1 cellular context compared by ENCODE assay signal in the genomic region with DNA sequence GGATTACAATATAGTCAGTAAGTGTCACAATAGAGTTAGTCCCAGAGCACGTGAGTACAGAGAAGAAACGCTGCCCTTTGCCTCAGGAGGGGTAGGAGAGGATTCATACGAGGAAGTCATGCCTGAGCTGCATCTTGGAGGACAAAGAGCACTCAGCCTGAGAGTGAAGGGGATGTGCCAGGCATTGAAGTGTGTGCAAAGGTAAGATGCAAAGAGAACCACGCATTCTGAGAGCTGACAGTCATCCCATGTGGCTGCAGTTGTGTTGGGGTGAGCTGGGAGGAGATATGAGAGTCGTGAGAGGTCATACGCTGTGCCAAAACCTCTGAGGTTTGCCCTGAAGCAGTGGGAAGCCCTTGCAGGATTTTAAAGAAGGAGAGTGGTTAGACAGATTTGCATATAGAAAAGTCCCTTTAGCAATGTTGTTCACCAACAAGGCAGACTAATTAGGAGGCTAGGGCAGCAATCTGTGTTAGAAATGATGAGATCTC.
A peak's percentile ranks its signal among the peaks of the same experiment; 100 is the strongest.
TF ChIP-seq lines count a peak whose summit lies in the region.

No MANE protein-coding gene starts in this region.

TF ChIP-seq in GM12878, 131 proteins besides CTCF, POLR2A, EP300 and RAD21 (continued from another document and continues in another):
- TF ChIP-seq, protein P1, sequence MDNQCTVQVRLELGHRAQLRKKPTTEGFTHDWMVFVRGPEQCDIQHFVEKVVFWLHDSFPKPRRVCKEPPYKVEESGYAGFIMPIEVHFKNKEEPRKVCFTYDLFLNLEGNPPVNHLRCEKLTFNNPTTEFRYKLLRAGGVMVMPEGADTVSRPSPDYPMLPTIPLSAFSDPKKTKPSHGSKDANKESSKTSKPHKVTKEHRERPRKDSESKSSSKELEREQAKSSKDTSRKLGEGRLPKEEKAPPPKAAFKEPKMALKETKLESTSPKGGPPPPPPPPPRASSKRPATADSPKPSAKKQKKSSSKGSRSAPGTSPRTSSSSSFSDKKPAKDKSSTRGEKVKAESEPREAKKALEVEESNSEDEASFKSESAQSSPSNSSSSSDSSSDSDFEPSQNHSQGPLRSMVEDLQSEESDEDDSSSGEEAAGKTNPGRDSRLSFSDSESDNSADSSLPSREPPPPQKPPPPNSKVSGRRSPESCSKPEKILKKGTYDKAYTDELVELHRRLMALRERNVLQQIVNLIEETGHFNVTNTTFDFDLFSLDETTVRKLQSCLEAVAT (IDR thresholded peaks at IDR 0.05), result peak; percentile 35; the same call in 1 of the 2 replicates
- TF ChIP-seq KLF5 (IDR thresholded peaks at IDR 0.05; ENCODE audit: partially characterized antibody) (no peak), HDGF (IDR thresholded peaks at IDR 0.05) (peak; percentile 92), IKZF1 (conservative IDR thresholded peaks at IDR 0.05) (peak; percentile 75), SUZ12 (IDR thresholded peaks at IDR 0.05; ENCODE audit: unreplicated experiment) (no peak), NR2C2 (IDR thresholded peaks at IDR 0.05; ENCODE audit: borderline replicate concordance, control insufficient read depth, insufficient read length, low read depth) (no peak), SMAD1 (IDR thresholded peaks at IDR 0.05; ENCODE audit: low read depth, partially characterized antibody) (no peak), POLR2AphosphoS2 (IDR thresholded peaks at IDR 0.05; ENCODE audit: low read depth, low read length) (no peak), GABPA (IDR thresholded peaks at IDR 0.05; ENCODE audit: low read depth) (no peak), TARDBP (IDR thresholded peaks at IDR 0.05; ENCODE audit: borderline replicate concordance) (no peak), SUPT20H (IDR thresholded peaks at IDR 0.05; ENCODE audit: borderline replicate concordance, control insufficient read depth, low read depth, low read length) (no peak), MYB (IDR thresholded peaks at IDR 0.05; ENCODE audit: borderline replicate concordance, low read depth, low read length) (no peak), SPI1 (IDR thresholded peaks at IDR 0.05; ENCODE audit: borderline replicate concordance, insufficient read depth, low read depth, low read length) (no peak), ZNF207 (IDR thresholded peaks at IDR 0.05; ENCODE audit: borderline replicate concordance) (no peak), KAT2A (conservative IDR thresholded peaks at IDR 0.05; ENCODE audit: control insufficient read depth, low read depth, low read length) (no peak), WRNIP1 (IDR thresholded peaks at IDR 0.05; ENCODE audit: borderline replicate concordance, low read depth, low read length) (no peak), CHD2 (IDR thresholded peaks at IDR 0.05; ENCODE audit: borderline replicate concordance, low read depth, low read length) (no peak), KDM1A (IDR thresholded peaks at IDR 0.05; ENCODE audit: borderline replicate concordance) (no peak), DPF2 (IDR thresholded peaks at IDR 0.05) (peak; percentile 34; the same call in 1 of the 2 replicates), RCOR1 (conservative IDR thresholded peaks at IDR 0.05; ENCODE audit: low read depth, low read length) (no peak), NRF1 (conservative IDR thresholded peaks at IDR 0.05; ENCODE audit: low read depth, low read length) (no peak), SP1 (IDR thresholded peaks at IDR 0.05; ENCODE audit: low read depth, low read length) (peak; percentile 29)
- TF ChIP-seq, protein P2, sequence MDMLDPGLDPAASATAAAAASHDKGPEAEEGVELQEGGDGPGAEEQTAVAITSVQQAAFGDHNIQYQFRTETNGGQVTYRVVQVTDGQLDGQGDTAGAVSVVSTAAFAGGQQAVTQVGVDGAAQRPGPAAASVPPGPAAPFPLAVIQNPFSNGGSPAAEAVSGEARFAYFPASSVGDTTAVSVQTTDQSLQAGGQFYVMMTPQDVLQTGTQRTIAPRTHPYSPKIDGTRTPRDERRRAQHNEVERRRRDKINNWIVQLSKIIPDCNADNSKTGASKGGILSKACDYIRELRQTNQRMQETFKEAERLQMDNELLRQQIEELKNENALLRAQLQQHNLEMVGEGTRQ (IDR thresholded peaks at IDR 0.05; ENCODE audit: borderline replicate concordance, low read depth, low read length), result no peak
- TF ChIP-seq, protein P3, sequence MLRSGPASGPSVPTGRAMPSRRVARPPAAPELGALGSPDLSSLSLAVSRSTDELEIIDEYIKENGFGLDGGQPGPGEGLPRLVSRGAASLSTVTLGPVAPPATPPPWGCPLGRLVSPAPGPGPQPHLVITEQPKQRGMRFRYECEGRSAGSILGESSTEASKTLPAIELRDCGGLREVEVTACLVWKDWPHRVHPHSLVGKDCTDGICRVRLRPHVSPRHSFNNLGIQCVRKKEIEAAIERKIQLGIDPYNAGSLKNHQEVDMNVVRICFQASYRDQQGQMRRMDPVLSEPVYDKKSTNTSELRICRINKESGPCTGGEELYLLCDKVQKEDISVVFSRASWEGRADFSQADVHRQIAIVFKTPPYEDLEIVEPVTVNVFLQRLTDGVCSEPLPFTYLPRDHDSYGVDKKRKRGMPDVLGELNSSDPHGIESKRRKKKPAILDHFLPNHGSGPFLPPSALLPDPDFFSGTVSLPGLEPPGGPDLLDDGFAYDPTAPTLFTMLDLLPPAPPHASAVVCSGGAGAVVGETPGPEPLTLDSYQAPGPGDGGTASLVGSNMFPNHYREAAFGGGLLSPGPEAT (IDR thresholded peaks at IDR 0.05; ENCODE audit: low read depth), result peak; percentile 88
- TF ChIP-seq, protein P4, sequence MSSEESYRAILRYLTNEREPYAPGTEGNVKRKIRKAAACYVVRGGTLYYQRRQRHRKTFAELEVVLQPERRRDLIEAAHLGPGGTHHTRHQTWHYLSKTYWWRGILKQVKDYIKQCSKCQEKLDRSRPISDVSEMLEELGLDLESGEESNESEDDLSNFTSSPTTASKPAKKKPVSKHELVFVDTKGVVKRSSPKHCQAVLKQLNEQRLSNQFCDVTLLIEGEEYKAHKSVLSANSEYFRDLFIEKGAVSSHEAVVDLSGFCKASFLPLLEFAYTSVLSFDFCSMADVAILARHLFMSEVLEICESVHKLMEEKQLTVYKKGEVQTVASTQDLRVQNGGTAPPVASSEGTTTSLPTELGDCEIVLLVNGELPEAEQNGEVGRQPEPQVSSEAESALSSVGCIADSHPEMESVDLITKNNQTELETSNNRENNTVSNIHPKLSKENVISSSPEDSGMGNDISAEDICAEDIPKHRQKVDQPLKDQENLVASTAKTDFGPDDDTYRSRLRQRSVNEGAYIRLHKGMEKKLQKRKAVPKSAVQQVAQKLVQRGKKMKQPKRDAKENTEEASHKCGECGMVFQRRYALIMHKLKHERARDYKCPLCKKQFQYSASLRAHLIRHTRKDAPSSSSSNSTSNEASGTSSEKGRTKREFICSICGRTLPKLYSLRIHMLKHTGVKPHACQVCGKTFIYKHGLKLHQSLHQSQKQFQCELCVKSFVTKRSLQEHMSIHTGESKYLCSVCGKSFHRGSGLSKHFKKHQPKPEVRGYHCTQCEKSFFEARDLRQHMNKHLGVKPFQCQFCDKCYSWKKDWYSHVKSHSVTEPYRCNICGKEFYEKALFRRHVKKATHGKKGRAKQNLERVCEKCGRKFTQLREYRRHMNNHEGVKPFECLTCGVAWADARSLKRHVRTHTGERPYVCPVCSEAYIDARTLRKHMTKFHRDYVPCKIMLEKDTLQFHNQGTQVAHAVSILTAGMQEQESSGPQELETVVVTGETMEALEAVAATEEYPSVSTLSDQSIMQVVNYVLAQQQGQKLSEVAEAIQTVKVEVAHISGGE (CRISPR knock-in tag; IDR thresholded peaks at IDR 0.05), result no peak
- TF ChIP-seq, protein P5, sequence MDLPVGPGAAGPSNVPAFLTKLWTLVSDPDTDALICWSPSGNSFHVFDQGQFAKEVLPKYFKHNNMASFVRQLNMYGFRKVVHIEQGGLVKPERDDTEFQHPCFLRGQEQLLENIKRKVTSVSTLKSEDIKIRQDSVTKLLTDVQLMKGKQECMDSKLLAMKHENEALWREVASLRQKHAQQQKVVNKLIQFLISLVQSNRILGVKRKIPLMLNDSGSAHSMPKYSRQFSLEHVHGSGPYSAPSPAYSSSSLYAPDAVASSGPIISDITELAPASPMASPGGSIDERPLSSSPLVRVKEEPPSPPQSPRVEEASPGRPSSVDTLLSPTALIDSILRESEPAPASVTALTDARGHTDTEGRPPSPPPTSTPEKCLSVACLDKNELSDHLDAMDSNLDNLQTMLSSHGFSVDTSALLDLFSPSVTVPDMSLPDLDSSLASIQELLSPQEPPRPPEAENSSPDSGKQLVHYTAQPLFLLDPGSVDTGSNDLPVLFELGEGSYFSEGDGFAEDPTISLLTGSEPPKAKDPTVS (IDR thresholded peaks at IDR 0.05; ENCODE audit: low read depth, low read length), result no peak
- TF ChIP-seq, protein P6, sequence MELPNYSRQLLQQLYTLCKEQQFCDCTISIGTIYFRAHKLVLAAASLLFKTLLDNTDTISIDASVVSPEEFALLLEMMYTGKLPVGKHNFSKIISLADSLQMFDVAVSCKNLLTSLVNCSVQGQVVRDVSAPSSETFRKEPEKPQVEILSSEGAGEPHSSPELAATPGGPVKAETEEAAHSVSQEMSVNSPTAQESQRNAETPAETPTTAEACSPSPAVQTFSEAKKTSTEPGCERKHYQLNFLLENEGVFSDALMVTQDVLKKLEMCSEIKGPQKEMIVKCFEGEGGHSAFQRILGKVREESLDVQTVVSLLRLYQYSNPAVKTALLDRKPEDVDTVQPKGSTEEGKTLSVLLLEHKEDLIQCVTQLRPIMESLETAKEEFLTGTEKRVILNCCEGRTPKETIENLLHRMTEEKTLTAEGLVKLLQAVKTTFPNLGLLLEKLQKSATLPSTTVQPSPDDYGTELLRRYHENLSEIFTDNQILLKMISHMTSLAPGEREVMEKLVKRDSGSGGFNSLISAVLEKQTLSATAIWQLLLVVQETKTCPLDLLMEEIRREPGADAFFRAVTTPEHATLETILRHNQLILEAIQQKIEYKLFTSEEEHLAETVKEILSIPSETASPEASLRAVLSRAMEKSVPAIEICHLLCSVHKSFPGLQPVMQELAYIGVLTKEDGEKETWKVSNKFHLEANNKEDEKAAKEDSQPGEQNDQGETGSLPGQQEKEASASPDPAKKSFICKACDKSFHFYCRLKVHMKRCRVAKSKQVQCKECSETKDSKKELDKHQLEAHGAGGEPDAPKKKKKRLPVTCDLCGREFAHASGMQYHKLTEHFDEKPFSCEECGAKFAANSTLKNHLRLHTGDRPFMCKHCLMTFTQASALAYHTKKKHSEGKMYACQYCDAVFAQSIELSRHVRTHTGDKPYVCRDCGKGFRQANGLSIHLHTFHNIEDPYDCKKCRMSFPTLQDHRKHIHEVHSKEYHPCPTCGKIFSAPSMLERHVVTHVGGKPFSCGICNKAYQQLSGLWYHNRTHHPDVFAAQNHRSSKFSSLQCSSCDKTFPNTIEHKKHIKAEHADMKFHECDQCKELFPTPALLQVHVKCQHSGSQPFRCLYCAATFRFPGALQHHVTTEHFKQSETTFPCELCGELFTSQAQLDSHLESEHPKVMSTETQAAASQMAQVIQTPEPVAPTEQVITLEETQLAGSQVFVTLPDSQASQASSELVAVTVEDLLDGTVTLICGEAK (IDR thresholded peaks at IDR 0.05; ENCODE audit: borderline replicate concordance), result no peak
- TF ChIP-seq, protein P7, sequence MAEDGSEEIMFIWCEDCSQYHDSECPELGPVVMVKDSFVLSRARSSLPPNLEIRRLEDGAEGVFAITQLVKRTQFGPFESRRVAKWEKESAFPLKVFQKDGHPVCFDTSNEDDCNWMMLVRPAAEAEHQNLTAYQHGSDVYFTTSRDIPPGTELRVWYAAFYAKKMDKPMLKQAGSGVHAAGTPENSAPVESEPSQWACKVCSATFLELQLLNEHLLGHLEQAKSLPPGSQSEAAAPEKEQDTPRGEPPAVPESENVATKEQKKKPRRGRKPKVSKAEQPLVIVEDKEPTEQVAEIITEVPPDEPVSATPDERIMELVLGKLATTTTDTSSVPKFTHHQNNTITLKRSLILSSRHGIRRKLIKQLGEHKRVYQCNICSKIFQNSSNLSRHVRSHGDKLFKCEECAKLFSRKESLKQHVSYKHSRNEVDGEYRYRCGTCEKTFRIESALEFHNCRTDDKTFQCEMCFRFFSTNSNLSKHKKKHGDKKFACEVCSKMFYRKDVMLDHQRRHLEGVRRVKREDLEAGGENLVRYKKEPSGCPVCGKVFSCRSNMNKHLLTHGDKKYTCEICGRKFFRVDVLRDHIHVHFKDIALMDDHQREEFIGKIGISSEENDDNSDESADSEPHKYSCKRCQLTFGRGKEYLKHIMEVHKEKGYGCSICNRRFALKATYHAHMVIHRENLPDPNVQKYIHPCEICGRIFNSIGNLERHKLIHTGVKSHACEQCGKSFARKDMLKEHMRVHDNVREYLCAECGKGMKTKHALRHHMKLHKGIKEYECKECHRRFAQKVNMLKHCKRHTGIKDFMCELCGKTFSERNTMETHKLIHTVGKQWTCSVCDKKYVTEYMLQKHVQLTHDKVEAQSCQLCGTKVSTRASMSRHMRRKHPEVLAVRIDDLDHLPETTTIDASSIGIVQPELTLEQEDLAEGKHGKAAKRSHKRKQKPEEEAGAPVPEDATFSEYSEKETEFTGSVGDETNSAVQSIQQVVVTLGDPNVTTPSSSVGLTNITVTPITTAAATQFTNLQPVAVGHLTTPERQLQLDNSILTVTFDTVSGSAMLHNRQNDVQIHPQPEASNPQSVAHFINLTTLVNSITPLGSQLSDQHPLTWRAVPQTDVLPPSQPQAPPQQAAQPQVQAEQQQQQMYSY (CRISPR knock-in tag; IDR thresholded peaks at IDR 0.05), result no peak
- TF ChIP-seq, protein P8, sequence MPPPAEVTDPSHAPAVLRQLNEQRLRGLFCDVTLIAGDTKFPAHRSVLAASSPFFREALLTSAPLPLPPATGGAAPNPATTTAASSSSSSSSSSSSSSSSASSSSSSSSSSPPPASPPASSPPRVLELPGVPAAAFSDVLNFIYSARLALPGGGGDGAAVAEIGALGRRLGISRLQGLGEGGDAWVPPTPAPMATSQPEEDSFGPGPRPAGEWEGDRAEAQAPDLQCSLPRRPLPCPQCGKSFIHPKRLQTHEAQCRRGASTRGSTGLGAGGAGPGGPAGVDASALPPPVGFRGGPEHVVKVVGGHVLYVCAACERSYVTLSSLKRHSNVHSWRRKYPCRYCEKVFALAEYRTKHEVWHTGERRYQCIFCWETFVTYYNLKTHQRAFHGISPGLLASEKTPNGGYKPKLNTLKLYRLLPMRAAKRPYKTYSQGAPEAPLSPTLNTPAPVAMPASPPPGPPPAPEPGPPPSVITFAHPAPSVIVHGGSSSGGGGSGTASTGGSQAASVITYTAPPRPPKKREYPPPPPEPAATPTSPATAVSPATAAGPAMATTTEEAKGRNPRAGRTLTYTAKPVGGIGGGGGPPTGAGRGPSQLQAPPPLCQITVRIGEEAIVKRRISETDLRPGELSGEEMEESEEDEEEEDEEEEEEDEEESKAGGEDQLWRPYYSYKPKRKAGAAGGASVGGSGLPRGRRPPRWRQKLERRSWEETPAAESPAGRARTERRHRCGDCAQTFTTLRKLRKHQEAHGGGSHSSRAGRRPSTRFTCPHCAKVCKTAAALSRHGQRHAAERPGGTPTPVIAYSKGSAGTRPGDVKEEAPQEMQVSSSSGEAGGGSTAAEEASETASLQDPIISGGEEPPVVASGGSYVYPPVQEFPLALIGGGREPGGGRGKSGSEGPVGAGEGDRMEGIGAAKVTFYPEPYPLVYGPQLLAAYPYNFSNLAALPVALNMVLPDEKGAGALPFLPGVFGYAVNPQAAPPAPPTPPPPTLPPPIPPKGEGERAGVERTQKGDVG (CRISPR knock-in tag; IDR thresholded peaks at IDR 0.05), result no peak
- TF ChIP-seq, protein P9, sequence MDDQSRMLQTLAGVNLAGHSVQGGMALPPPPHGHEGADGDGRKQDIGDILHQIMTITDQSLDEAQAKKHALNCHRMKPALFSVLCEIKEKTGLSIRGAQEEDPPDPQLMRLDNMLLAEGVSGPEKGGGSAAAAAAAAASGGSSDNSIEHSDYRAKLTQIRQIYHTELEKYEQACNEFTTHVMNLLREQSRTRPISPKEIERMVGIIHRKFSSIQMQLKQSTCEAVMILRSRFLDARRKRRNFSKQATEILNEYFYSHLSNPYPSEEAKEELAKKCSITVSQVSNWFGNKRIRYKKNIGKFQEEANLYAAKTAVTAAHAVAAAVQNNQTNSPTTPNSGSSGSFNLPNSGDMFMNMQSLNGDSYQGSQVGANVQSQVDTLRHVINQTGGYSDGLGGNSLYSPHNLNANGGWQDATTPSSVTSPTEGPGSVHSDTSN (IDR thresholded peaks at IDR 0.05; ENCODE audit: insufficient replicate concordance, low read depth, low read length), result no peak
